2 cellular contexts compared by ENCODE assay signal in genomic region chr20:38471987-38472512, GRCh38.
TF ChIP-seq lines count a peak whose summit lies in the region.

No MANE protein-coding gene starts in this region.

TF ChIP-seq in HCT116, 20 proteins besides CTCF, POLR2A, EP300 and RAD21 (continued from another document):
- TF ChIP-seq REST (IDR thresholded peaks at IDR 0.05; ENCODE audit: low read depth) (no peak), CBX3 (IDR thresholded peaks at IDR 0.05; ENCODE audit: low read depth) (no peak)

TF ChIP-seq in WTC11, 78 proteins besides CTCF, POLR2A, EP300 and RAD21 (continued from another document):
- TF ChIP-seq ZNF532 (CRISPR knock-in tag; IDR thresholded peaks at IDR 0.05; ENCODE audit: borderline replicate concordance), result no peak
- no peak for TF ChIP-seq ZNF425 (CRISPR knock-in tag; conservative IDR thresholded peaks at IDR 0.05)
